19 cellular contexts compared by ENCODE assay signal in the genomic region with DNA sequence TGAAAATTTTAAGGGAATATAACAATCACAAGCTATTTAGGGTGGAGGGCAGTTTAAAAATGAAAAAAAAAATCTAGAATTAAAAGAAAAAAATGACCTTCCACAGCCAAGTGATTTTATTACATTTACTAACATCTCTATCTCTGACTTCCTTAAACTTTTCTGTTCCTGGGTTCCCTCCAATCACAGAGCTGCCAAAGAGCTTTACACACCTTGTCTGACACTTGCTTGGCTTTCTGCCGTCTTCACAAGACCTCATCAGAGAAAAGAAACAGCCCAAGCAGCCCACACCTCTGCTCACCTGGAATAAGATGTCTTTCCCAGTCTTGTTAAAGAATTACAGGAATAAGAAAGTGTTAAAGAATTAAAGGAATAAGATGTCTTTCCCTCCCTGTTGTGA. TPM values are rescaled to one million over a fixed set of nuclear protein-coding genes. Genes with fewer than 3 reads are reported as not detected.
DNase-seq lines count a peak whose midpoint lies in the region; ATAC-seq and TF ChIP-seq lines count a peak whose summit lies in the region.
"Had no signal": no experiment of that assay in that cellular context is flagged by ENCODE, and none has a peak within 500 bp of the region (broad histone marks: within the 10 kb centered on the region; RNA-seq: fewer than 3 reads in every experiment).

No MANE protein-coding gene starts in this region.

- no peaks in the 10 kb centered on the region for H3K27me3 Mint-ChIP-seq in chondrocyte (ENCODE audit: low read depth)
- no peaks in the 10 kb centered on the region for H3K27me3 Mint-ChIP-seq in activated CD8-positive, alpha-beta T cell treated with anti-CD3 and anti-CD28 coated beads, Interleukin-2, amount 10 ng/mL, durations not matched to agents 7 days and 5 days (ENCODE audit: low read depth)

- H3K4me3 Mint-ChIP-seq in chondrocyte (ENCODE audit: unreplicated experiment) = no peak overlapping the region
- no peak overlapping the region for H3K4me3 Mint-ChIP-seq in activated CD8-positive, alpha-beta T cell treated with anti-CD3 and anti-CD28 coated beads, Interleukin-2, amount 10 ng/mL, durations not matched to agents 7 days and 5 days
- H3K4me3 Mint-ChIP-seq: CD8-positive, alpha-beta T cell; H9 had no signal

- H3K9me3 Mint-ChIP-seq in chondrocyte (ENCODE audit: low read depth) = peaks cover 8% of the 10 kb centered on the region
- H3K9me3 Mint-ChIP-seq in activated CD8-positive, alpha-beta T cell treated with anti-CD3 and anti-CD28 coated beads, Interleukin-2, amount 10 ng/mL, durations not matched to agents 7 days and 5 days (ENCODE audit: insufficient read depth) = peaks cover 4% of the 10 kb centered on the region
- H3K9me3 Mint-ChIP-seq: CD8-positive, alpha-beta T cell had no signal

- peaks cover 20% of the 10 kb centered on the region for H3K36me3 Mint-ChIP-seq in chondrocyte (ENCODE audit: low read depth)
- peaks cover 18% of the 10 kb centered on the region for H3K36me3 Mint-ChIP-seq in activated CD8-positive, alpha-beta T cell treated with anti-CD3 and anti-CD28 coated beads, Interleukin-2, amount 10 ng/mL, durations not matched to agents 7 days and 5 days (ENCODE audit: low read depth)

- H3K4me1 Mint-ChIP-seq in chondrocyte (ENCODE audit: low read depth) = peaks cover 44% of the 10 kb centered on the region
- H3K4me1 Mint-ChIP-seq in activated CD8-positive, alpha-beta T cell treated with anti-CD3 and anti-CD28 coated beads, Interleukin-2, amount 10 ng/mL, durations not matched to agents 7 days and 5 days (ENCODE audit: low read depth) = no peaks in the 10 kb centered on the region

- intact Hi-C loops in left ventricle myocardium superior (cut with micrococcal nuclease) (no loop called here), right cardiac atrium (cut with DNase I) (no loop called here)

- no peaks in the 10 kb centered on the region for H3K27me3 ChIP-seq in right cardiac atrium (ENCODE audit: control insufficient read depth, insufficient read depth)
- no peaks in the 10 kb centered on the region for H3K27me3 ChIP-seq in neutrophil

- CTCF ChIA-PET in activated CD8-positive, alpha-beta T cell treated with anti-CD3 and anti-CD28 coated beads, Interleukin-2, amount 10 ng/mL, durations not matched to agents 7 days and 5 days (lab: Charles Lee) = interaction anchor here (1.3 kb wide), 1 partner anchor 11 kb away, joined by 4 read pairs; no protein-coding TSS in a partner anchor

- H3K4me3 ChIP-seq in right cardiac atrium (ENCODE audit: low read length) (no peak overlapping the region), neutrophil (ENCODE audit: low read depth in 1 of 2, low read length in 1 of 2) (no peak overlapping the region)
- H3K4me3 ChIP-seq: A549, GM12878 had no signal

- H3K9me3 ChIP-seq in right cardiac atrium (ENCODE audit: control insufficient read depth, low read length) = no peaks in the 10 kb centered on the region
- no peaks in the 10 kb centered on the region for H3K9me3 ChIP-seq in neutrophil

- ATAC-seq in left ventricle myocardium superior = peak; percentile 24
- no peak for ATAC-seq in right cardiac atrium
- no peak for ATAC-seq in activated CD8-positive, alpha-beta T cell treated with anti-CD3 and anti-CD28 coated beads, Interleukin-2, amount 10 ng/mL, durations not matched to agents 7 days and 5 days
- ATAC-seq: A549; CD8-positive, alpha-beta T cell; GM12878 had no signal

- H3K36me3 ChIP-seq in neutrophil = no peaks in the 10 kb centered on the region

- peak overlapping the region; percentile 1 for H3K27ac Mint-ChIP-seq in chondrocyte (ENCODE audit: unreplicated experiment)
- H3K27ac Mint-ChIP-seq in activated CD8-positive, alpha-beta T cell treated with anti-CD3 and anti-CD28 coated beads, Interleukin-2, amount 10 ng/mL, durations not matched to agents 7 days and 5 days = no peak overlapping the region
- H3K27ac Mint-ChIP-seq: CD8-positive, alpha-beta T cell had no signal

- WGBS in right cardiac atrium = 45% methylated on average over 1 of the region's 1 CpG

- POLR2A ChIA-PET in activated CD8-positive, alpha-beta T cell treated with anti-CD3 and anti-CD28 coated beads, Interleukin-2, amount 10 ng/mL, durations not matched to agents 7 days and 5 days (lab: Charles Lee) = no interaction called here

- H3K4me1 ChIP-seq in right cardiac atrium (ENCODE audit: control insufficient read depth, insufficient read depth, low read length) = peaks cover 7% of the 10 kb centered on the region
- H3K4me1 ChIP-seq in neutrophil (ENCODE audit: control insufficient read depth in 1 of 2, insufficient read depth in 1 of 2, low read depth in 1 of 2, low read length in 1 of 2) = peaks cover 47 to 48% of the 10 kb centered on the region in 2 experiments

- DNase-seq in left ventricle myocardium superior (no peak), right cardiac atrium (no peak), chondrocyte (ENCODE audit: low spot score) (no peak), COR-L47 (lab: John Stamatoyannopoulos, UW) (no peak)
- DNase-seq in stimulated activated CD4-positive, alpha-beta T cell treated with anti-CD3 and anti-CD28 coated beads, Interleukin-4, amount 100 ng/mL, for 1 hour = no peak
- DNase-seq in activated CD8-positive, alpha-beta T cell treated with anti-CD3 and anti-CD28 coated beads, Interleukin-2, amount 10 ng/mL, durations not matched to agents 7 days and 5 days = no peak
- DNase-seq in effector CD8-positive, alpha-beta T cell (lab: John Stamatoyannopoulos, UW) = no peak
- DNase-seq: AML-193; CD8-positive, alpha-beta T cell; DMS 273 treated with DMSO at 0.1 percent for 48 hours; DMS53; DND-41; EL; H9 had no signal

- H3K27ac ChIP-seq in right cardiac atrium (ENCODE audit: low read length) (no peak overlapping the region), neutrophil (peak overlapping the region; percentile 28)
- H3K27ac ChIP-seq: 22Rv1, A549, C4-2B had no signal

- TF ChIP-seq CTCF in chondrocyte (IDR thresholded peaks at IDR 0.05) = no peak
- TF ChIP-seq CTCF in neutrophil (IDR thresholded peaks at IDR 0.05) = no peak

RNA-seq across cellular contexts. Expression of gene PSMB7, which starts 38.9 kb away (rescaled TPM):
- 173 TPM for total RNA-seq in left ventricle myocardium superior
- 100 to 1,000 TPM; 130 to 152 (median 137) TPM for total RNA-seq in right cardiac atrium
- 203 TPM for polyA plus RNA-seq in right cardiac atrium
- total RNA-seq in chondrocyte = 105 to 132 TPM (median 108 TPM) in 3 replicates
- 100 to 1,000 TPM; 114 to 119 TPM for total RNA-seq in activated CD8-positive, alpha-beta T cell treated with anti-CD3 and anti-CD28 coated beads, Interleukin-2, amount 10 ng/mL, durations not matched to agents 7 days and 5 days
